Comparison of ENCODE assay signal across 1 cellular context in genomic region chr2:201369318-201369717, GRCh38. TPM values are rescaled to one million over a fixed set of nuclear protein-coding genes. Genes with fewer than 3 reads are reported as not detected.
"Had no signal": no experiment of that assay in that cellular context is flagged by ENCODE, and none has a peak within 500 bp of the region (broad histone marks: within the 10 kb centered on the region; RNA-seq: fewer than 3 reads in every experiment).

No MANE protein-coding gene starts in this region.

RNA-seq across cellular contexts. Expression of gene FLACC1, which starts 12.2 kb away (rescaled TPM):
- total RNA-seq: epithelial cell of proximal tubule had no signal
